20 cellular contexts compared by ENCODE assay signal in genomic region chr4:183197140-183197539, GRCh38.
"Had no signal": no experiment of that assay in that cellular context is flagged by ENCODE, and none has a peak within 500 bp of the region (broad histone marks: within the 10 kb centered on the region; RNA-seq: fewer than 3 reads in every experiment).

No MANE protein-coding gene starts in this region.

- DNase-seq: dermis blood vessel endothelial cell; dorsolateral prefrontal cortex; effector CD4-positive, alpha-beta T cell; effector memory CD4-positive, alpha-beta T cell; foreskin keratinocyte; heart left ventricle; hypothalamus; immature natural killer cell; islet precursor cell; kidney; kidney glomerular epithelial cell; left colon; left ventricle myocardium superior; lower lobe of right lung; mesenchymal stem cell; midbrain; naive thymus-derived CD4-positive, alpha-beta T cell had no signal

- H3K4me3 Mint-ChIP-seq: immature natural killer cell; naive thymus-derived CD4-positive, alpha-beta T cell had no signal

- H3K27ac Mint-ChIP-seq: immature natural killer cell; naive thymus-derived CD4-positive, alpha-beta T cell had no signal

- FAIRE-seq: colon, endothelial cell of umbilical vein, frontal cortex, kidney had no signal

- H3K9me3 Mint-ChIP-seq: immature natural killer cell; naive thymus-derived CD4-positive, alpha-beta T cell had no signal
